ENCODE assay signal across 22 cellular contexts in genomic region chr12:57826966-57827365, GRCh38. TPM values are rescaled to one million over a fixed set of nuclear protein-coding genes. Genes with fewer than 3 reads are reported as not detected.
DNase-seq lines count a peak whose midpoint lies in the region; ATAC-seq and TF ChIP-seq lines count a peak whose summit lies in the region.
"Had no signal": no experiment of that assay in that cellular context is flagged by ENCODE, and none has a peak within 500 bp of the region (broad histone marks: within the 10 kb centered on the region; RNA-seq: fewer than 3 reads in every experiment).

No MANE protein-coding gene starts in this region.

- intact Hi-C loops in psoas muscle (cut with DNase I) (no loop called here), right lobe of liver (cut with DNase I) (no loop called here)

- peak overlapping the region; percentile 16 for H3K27ac Mint-ChIP-seq in activated T-cell treated with anti-CD3 and anti-CD28 coated beads, Interleukin-2, amount 50 U/mL, for 72 hours
- H3K27ac Mint-ChIP-seq: activated B cell treated with CpG ODN at 0.5 μM for 24 hours; activated T-helper 1 cell treated with anti-CD3 and anti-CD28 coated beads, Interleukin-12 subunit alpha, Interleukin-12 subunit beta, Interleukin-2, Interleukin-4 antibody, amounts not matched to agents 30 ng/mL and 10 ng/mL and 1 ng/mL, durations not matched to agents 14 hours and 24 hours and 36 hours; T-helper 2 cell treated with Interferon-gamma antibody and Interleukin-4, amounts not matched to agents 5 μg/mL and 100 μg/mL, for 36 hours had no signal

- TF ChIP-seq POLR2A in right lobe of liver (IDR thresholded peaks at IDR 0.05), result no peak

- H3K27ac ChIP-seq in psoas muscle (peak overlapping the region; percentile 53), right lobe of liver (no peak overlapping the region)
- H3K27ac ChIP-seq: vagina had no signal

- H3K9ac ChIP-seq in adipocyte (ENCODE audit: low read length), result peak overlapping the region; percentile 23

- no peaks in the 10 kb centered on the region for H3K9me3 Mint-ChIP-seq in activated T-cell treated with anti-CD3 and anti-CD28 coated beads, Interleukin-2, amount 50 U/mL, for 72 hours
- H3K9me3 Mint-ChIP-seq: activated B cell treated with CpG ODN at 0.5 μM for 24 hours; activated T-helper 1 cell treated with anti-CD3 and anti-CD28 coated beads, Interleukin-12 subunit alpha, Interleukin-12 subunit beta, Interleukin-2, Interleukin-4 antibody, amounts not matched to agents 30 ng/mL and 10 ng/mL and 1 ng/mL, durations not matched to agents 14 hours and 24 hours and 36 hours; T-helper 2 cell treated with Interferon-gamma antibody and Interleukin-4, amounts not matched to agents 5 μg/mL and 100 μg/mL, for 36 hours had no signal

- peaks cover 5 to 7% of the 10 kb centered on the region in 2 donors for H3K36me3 Mint-ChIP-seq in activated T-cell treated with anti-CD3 and anti-CD28 coated beads, Interleukin-2, amount 50 U/mL, for 72 hours (ENCODE audit: insufficient read depth in 2 of 2)

- TF ChIP-seq CTCF in psoas muscle (IDR thresholded peaks at IDR 0.05) (no peak), right lobe of liver (IDR thresholded peaks at IDR 0.05) (no peak)

- no peaks in the 10 kb centered on the region for H3K27me3 ChIP-seq in adipocyte (replicated peaks; ENCODE audit: control insufficient read depth, insufficient read depth, low read length)
- H3K27me3 ChIP-seq in psoas muscle (ENCODE audit: insufficient read depth in 3 of 3, low read length in 2 of 3), result no peaks in the 10 kb centered on the region
- H3K27me3 ChIP-seq in right lobe of liver, result no peaks in the 10 kb centered on the region
- H3K27me3 ChIP-seq: BE2C, dorsolateral prefrontal cortex, vagina had no signal

- 83 to 97% (median 92%) methylated on average over 1 of the region's 1 CpG for WGBS in psoas muscle, 3 donors
- WGBS in right lobe of liver (ENCODE audit: insufficient coverage, low coverage, low lambda C conversion rate, missing lambda C conversion rate), result 50% methylated on average over 1 of the region's 1 CpG

- peaks cover 72% of the 10 kb centered on the region for H3K36me3 ChIP-seq in adipocyte (ENCODE audit: control insufficient read depth, insufficient read depth, low read length, severe bottlenecking)
- peaks cover 31 to 78% of the 10 kb centered on the region in 2 donors for H3K36me3 ChIP-seq in psoas muscle (ENCODE audit: insufficient read depth in 1 of 2, low read depth in 1 of 2)
- H3K36me3 ChIP-seq in right lobe of liver, result peaks cover 13 to 75% (median 61%) of the 10 kb centered on the region in 4 donors

- no peaks in the 10 kb centered on the region for H3K27me3 Mint-ChIP-seq in activated T-cell treated with anti-CD3 and anti-CD28 coated beads, Interleukin-2, amount 50 U/mL, for 72 hours (ENCODE audit: low read depth)
- H3K27me3 Mint-ChIP-seq: activated B cell treated with CpG ODN at 0.5 μM for 24 hours had no signal

- H3K4me3 ChIP-seq in adipocyte (ENCODE audit: low read length) (no peak overlapping the region), psoas muscle (no peak overlapping the region), right lobe of liver (no peak overlapping the region)
- H3K4me3 ChIP-seq: dorsolateral prefrontal cortex, vagina had no signal

- no peaks in the 10 kb centered on the region for H3K9me3 ChIP-seq in adipocyte (ENCODE audit: control insufficient read depth, low read length)
- no peaks in the 10 kb centered on the region for H3K9me3 ChIP-seq in psoas muscle
- H3K9me3 ChIP-seq in right lobe of liver, result no peaks in the 10 kb centered on the region
- H3K9me3 ChIP-seq: BE2C, vagina had no signal

- DNase-seq in activated T-cell treated with anti-CD3 and anti-CD28 coated beads, Interleukin-2, amount 50 U/mL, for 72 hours, result no peak
- DNase-seq in activated T-cell treated with anti-CD3 and anti-CD28 coated beads, Interleukin-2, amount 50 U/mL, for 1 hour, result no peak
- DNase-seq in adipocyte (ENCODE audit: low read depth) (no peak), psoas muscle (no peak), right lobe of liver (no peak)
- DNase-seq: activated B cell treated with CpG ODN at 0.5 μM for 24 hours; amniotic stem cell; BE2C; central memory CD4-positive, alpha-beta T cell; dorsolateral prefrontal cortex; erythroblast; Karpas-422; kidney glomerular epithelial cell; NCI-H1092 treated with DMSO at 0.1 percent for 48 hours; NCI-H2081; NCI-H510A treated with DMSO at 0.1 percent for 48 hours; small intestine; substantia nigra had no signal

- peaks cover 22% of the 10 kb centered on the region for H3K4me1 Mint-ChIP-seq in activated T-cell treated with anti-CD3 and anti-CD28 coated beads, Interleukin-2, amount 50 U/mL, for 72 hours (ENCODE audit: low read depth)

- no peak overlapping the region for H3K4me3 Mint-ChIP-seq in activated T-cell treated with anti-CD3 and anti-CD28 coated beads, Interleukin-2, amount 50 U/mL, for 72 hours
- H3K4me3 Mint-ChIP-seq: activated B cell treated with CpG ODN at 0.5 μM for 24 hours; activated T-helper 1 cell treated with anti-CD3 and anti-CD28 coated beads, Interleukin-12 subunit alpha, Interleukin-12 subunit beta, Interleukin-2, Interleukin-4 antibody, amounts not matched to agents 30 ng/mL and 10 ng/mL and 1 ng/mL, durations not matched to agents 14 hours and 24 hours and 36 hours; T-helper 2 cell treated with Interferon-gamma antibody and Interleukin-4, amounts not matched to agents 5 μg/mL and 100 μg/mL, for 36 hours had no signal

- ATAC-seq in activated T-cell treated with anti-CD3 and anti-CD28 coated beads, Interleukin-2, amount 50 U/mL, for 72 hours (replicated peaks in 1 of 2), result no peak
- no peak for ATAC-seq in psoas muscle
- ATAC-seq in HG02759 (IDR thresholded peaks at IDR 0.05; ENCODE audit: unreplicated experiment), result no peak
- no peak for ATAC-seq in right lobe of liver

- H3K4me1 ChIP-seq in adipocyte (ENCODE audit: control insufficient read depth, insufficient read depth, low read length), result peaks cover 24% of the 10 kb centered on the region
- H3K4me1 ChIP-seq in psoas muscle, result peaks cover 62% of the 10 kb centered on the region
- peaks cover 0 to 15% (median 4%) of the 10 kb centered on the region in 4 donors for H3K4me1 ChIP-seq in right lobe of liver

RNA-seq across cellular contexts. Expression of gene AVIL, which starts 8.4 kb away (rescaled TPM):
- total RNA-seq in activated T-cell treated with anti-CD3 and anti-CD28 coated beads, Interleukin-2, amount 50 U/mL, for 72 hours, result 1 to 10 TPM; 4.8 to 5.5 TPM
- total RNA-seq in psoas muscle, result 1 to 10 TPM; 1.9 to 7.5 (median 4.7) TPM
- polyA plus RNA-seq in psoas muscle, result 1 to 10 TPM in 2 of 3 donors, under 1 TPM in 1; 0.94 to 4.6 (median 1.8) TPM
- 1 to 10 TPM; 1.5 to 6.3 (median 5.0) TPM for total RNA-seq in right lobe of liver

RNA-seq across cellular contexts. Expression of gene CTDSP2, which starts 19.6 kb away (rescaled TPM):
- total RNA-seq in activated T-cell treated with anti-CD3 and anti-CD28 coated beads, Interleukin-2, amount 50 U/mL, for 72 hours, result 100 to 1,000 TPM; 108 to 109 TPM
- 10 to 100 TPM; 71.3 to 91.8 (median 80.0) TPM for total RNA-seq in psoas muscle
- polyA plus RNA-seq in psoas muscle, result 10 to 100 TPM; 13.9 to 64.7 (median 44.5) TPM
- total RNA-seq in right lobe of liver, result 10 to 100 TPM; 39.3 to 84.2 (median 64.7) TPM

RNA-seq across cellular contexts. Expression of gene TSFM, which starts 44.4 kb away (rescaled TPM):
- total RNA-seq in activated T-cell treated with anti-CD3 and anti-CD28 coated beads, Interleukin-2, amount 50 U/mL, for 72 hours, result 10 to 100 TPM; 30.4 to 30.9 TPM
- total RNA-seq in psoas muscle, result 10 to 100 TPM; 31.5 to 52.8 (median 50.2) TPM
- 10 to 100 TPM; 39.5 to 74.3 (median 59.2) TPM for polyA plus RNA-seq in psoas muscle
- 10 to 100 TPM; 25.6 to 40.2 (median 30.9) TPM for total RNA-seq in right lobe of liver

RNA-seq across cellular contexts. Expression of gene EEF1AKMT3, which starts 54.6 kb away (rescaled TPM):
- total RNA-seq in activated T-cell treated with anti-CD3 and anti-CD28 coated beads, Interleukin-2, amount 50 U/mL, for 72 hours, result 1 to 10 TPM; 4.9 to 6.9 TPM
- total RNA-seq in psoas muscle (1 to 10 TPM in 3 of 4 donors, under 1 TPM in 1; 0.89 to 1.9 (median 1.4) TPM), right lobe of liver (1 to 10 TPM; 3.2 to 5.5 (median 3.7) TPM)
- 1 to 10 TPM in 1 of 3 donors, under 1 TPM in 2; 0.62 to 2.0 (median 0.66) TPM for polyA plus RNA-seq in psoas muscle

RNA-seq across cellular contexts. Expression of gene METTL1, which starts 55.1 kb away (rescaled TPM):
- total RNA-seq in activated T-cell treated with anti-CD3 and anti-CD28 coated beads, Interleukin-2, amount 50 U/mL, for 72 hours, result 10 to 100 TPM; 18.7 TPM
- total RNA-seq in psoas muscle (10 to 100 TPM; 24.3 to 56.5 (median 30.4) TPM), right lobe of liver (10 to 100 TPM in 5 of 6 experiments, 1 to 10 TPM in 1; 9.7 to 13.6 (median 10.3) TPM)
- polyA plus RNA-seq in psoas muscle, result 10 to 100 TPM; 18.8 to 80.9 (median 19.0) TPM
